In genomic region chr2:213219816-213220215, GRCh38 we compare ENCODE assay signal across 1 cellular context.
TF ChIP-seq lines count a peak whose summit lies in the region.

No MANE protein-coding gene starts in this region.

TF ChIP-seq in SK-N-SH treated with all-trans-retinoic acid at 6 μM for 48 hours, 23 proteins besides CTCF, POLR2A, EP300 and RAD21 (continued from another document):
- TF ChIP-seq, protein P1, sequence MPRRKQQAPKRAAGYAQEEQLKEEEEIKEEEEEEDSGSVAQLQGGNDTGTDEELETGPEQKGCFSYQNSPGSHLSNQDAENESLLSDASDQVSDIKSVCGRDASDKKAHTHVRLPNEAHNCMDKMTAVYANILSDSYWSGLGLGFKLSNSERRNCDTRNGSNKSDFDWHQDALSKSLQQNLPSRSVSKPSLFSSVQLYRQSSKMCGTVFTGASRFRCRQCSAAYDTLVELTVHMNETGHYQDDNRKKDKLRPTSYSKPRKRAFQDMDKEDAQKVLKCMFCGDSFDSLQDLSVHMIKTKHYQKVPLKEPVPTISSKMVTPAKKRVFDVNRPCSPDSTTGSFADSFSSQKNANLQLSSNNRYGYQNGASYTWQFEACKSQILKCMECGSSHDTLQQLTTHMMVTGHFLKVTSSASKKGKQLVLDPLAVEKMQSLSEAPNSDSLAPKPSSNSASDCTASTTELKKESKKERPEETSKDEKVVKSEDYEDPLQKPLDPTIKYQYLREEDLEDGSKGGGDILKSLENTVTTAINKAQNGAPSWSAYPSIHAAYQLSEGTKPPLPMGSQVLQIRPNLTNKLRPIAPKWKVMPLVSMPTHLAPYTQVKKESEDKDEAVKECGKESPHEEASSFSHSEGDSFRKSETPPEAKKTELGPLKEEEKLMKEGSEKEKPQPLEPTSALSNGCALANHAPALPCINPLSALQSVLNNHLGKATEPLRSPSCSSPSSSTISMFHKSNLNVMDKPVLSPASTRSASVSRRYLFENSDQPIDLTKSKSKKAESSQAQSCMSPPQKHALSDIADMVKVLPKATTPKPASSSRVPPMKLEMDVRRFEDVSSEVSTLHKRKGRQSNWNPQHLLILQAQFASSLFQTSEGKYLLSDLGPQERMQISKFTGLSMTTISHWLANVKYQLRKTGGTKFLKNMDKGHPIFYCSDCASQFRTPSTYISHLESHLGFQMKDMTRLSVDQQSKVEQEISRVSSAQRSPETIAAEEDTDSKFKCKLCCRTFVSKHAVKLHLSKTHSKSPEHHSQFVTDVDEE (CRISPR knock-in tag; IDR thresholded peaks at IDR 0.05), result no peak
- TF ChIP-seq ZNF565 (CRISPR knock-in tag; conservative IDR thresholded peaks at IDR 0.05; ENCODE audit: low read depth) (no peak), ZNF8 (CRISPR knock-in tag; IDR thresholded peaks at IDR 0.05) (no peak)
TF ChIP-seq in SK-N-SH treated with all-trans-retinoic acid at 6 μM for 48 hours: peak in this region for 0.
